In the genomic region with DNA sequence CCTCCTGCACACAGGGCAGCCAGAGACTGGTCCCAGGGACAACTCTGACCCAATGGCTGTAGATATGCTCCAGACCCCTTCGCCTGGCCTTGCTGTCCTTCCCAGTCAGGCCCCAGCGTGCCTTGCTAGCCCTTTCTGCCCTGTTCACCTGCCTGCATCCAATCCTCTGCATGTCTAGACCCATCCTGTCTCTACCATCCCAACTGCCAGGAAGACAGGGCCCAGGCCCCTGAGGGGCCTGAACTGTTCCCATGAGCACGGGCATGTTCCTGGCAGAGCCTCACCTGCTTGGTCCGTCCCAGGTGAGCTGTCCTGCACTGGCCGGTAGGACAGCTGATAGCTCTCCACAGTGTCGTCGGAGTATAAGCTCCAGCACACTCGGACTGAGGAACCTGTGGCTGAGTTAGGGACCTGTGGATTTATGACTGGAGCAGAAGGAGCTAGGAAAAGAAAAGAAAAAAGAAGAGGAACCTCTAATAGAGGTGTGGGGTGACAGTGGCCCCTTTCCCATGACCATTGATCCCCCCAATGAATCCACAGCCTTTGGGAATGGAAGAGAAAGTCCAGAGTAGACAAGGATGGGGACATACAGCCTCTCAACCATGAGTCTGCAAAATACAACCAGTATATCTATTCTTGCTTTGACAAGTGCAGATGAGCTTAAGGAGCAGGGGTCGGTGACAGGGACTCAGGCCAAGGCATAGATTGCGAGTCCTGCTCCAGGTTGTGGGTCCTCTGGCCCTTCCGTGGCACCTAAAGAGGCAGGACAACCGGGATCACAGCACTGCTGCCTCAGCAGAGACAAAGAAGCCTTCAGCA, we compare ENCODE assay signal across 2 cellular contexts.
TF ChIP-seq lines count a peak whose summit lies in the region.

No MANE protein-coding gene starts in this region.

TF ChIP-seq in HEK293, 187 proteins besides CTCF, POLR2A, EP300 and RAD21:
- TF ChIP-seq, protein P1, sequence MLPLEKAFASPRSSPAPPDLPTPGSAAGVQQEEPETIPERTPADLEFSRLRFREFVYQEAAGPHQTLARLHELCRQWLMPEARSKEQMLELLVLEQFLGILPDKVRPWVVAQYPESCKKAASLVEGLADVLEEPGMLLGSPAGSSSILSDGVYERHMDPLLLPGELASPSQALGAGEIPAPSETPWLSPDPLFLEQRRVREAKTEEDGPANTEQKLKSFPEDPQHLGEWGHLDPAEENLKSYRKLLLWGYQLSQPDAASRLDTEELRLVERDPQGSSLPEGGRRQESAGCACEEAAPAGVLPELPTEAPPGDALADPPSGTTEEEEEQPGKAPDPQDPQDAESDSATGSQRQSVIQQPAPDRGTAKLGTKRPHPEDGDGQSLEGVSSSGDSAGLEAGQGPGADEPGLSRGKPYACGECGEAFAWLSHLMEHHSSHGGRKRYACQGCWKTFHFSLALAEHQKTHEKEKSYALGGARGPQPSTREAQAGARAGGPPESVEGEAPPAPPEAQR (tag by site-specific recombination; IDR thresholded peaks at IDR 0.05), result no peak
- TF ChIP-seq RBAK (tag by site-specific recombination; IDR thresholded peaks at IDR 0.05), result no peak
- TF ChIP-seq TCF7L2 (IDR thresholded peaks at IDR 0.05; ENCODE audit: borderline replicate concordance, low read depth, low read length), result no peak
- TF ChIP-seq SP2 (tag by site-specific recombination; IDR thresholded peaks at IDR 0.05), result no peak
- TF ChIP-seq SCRT2 (tag by site-specific recombination; IDR thresholded peaks at IDR 0.05), result peak; percentile 66
- peak; percentile 72; the same call in 1 of the 2 replicates for TF ChIP-seq SCRT1 (tag by site-specific recombination; IDR thresholded peaks at IDR 0.05; ENCODE audit: borderline replicate concordance)
- no peak for TF ChIP-seq ZNF354C (tag by site-specific recombination; IDR thresholded peaks at IDR 0.05; ENCODE audit: borderline replicate concordance, low read depth)
- TF ChIP-seq ZNF747 (tag by site-specific recombination; IDR thresholded peaks at IDR 0.05), result no peak
TF ChIP-seq in HEK293: peak in this region for 2.

TF ChIP-seq in K562, 482 proteins besides CTCF, POLR2A, EP300 and RAD21 (continues in another document):
- TF ChIP-seq BHLHE40 (IDR thresholded peaks at IDR 0.05; ENCODE audit: low read length) (no peak), NFE2 (IDR thresholded peaks at IDR 0.05; ENCODE audit: low read depth) (peak; percentile 66), C11orf30 (IDR thresholded peaks at IDR 0.05; ENCODE audit: low read depth) (peak; percentile 67), SP2 (IDR thresholded peaks at IDR 0.05; ENCODE audit: extremely low read depth, low read depth, low read length, poor library complexity, severe bottlenecking) (no peak), MAFG (tag; conservative IDR thresholded peaks at IDR 0.05) (peak; percentile 66), JUNB (CRISPR knock-in tag; conservative IDR thresholded peaks at IDR 0.05) (no peak), MCM2 (IDR thresholded peaks at IDR 0.05; ENCODE audit: low read depth) (no peak), CBX8 (IDR thresholded peaks at IDR 0.05; ENCODE audit: borderline replicate concordance, extremely low read depth, low read depth, low read length, poor library complexity, severe bottlenecking) (no peak), WHSC1 (IDR thresholded peaks at IDR 0.05; ENCODE audit: low read length) (no peak), SNIP1 (IDR thresholded peaks at IDR 0.05; ENCODE audit: low read depth) (no peak), ZNF696 (CRISPR knock-in tag; conservative IDR thresholded peaks at IDR 0.05) (no peak), USF1 (CRISPR knock-in tag; IDR thresholded peaks at IDR 0.05) (no peak), ZNF263 (CRISPR knock-in tag; IDR thresholded peaks at IDR 0.05; ENCODE audit: borderline replicate concordance) (no peak), ZNF551 (CRISPR knock-in tag; IDR thresholded peaks at IDR 0.05) (no peak), HDAC3 (IDR thresholded peaks at IDR 0.05; ENCODE audit: borderline replicate concordance, partially characterized antibody) (no peak), PBX2 (CRISPR knock-in tag; IDR thresholded peaks at IDR 0.05; ENCODE audit: low read depth) (no peak), PBX2 (tag; conservative IDR thresholded peaks at IDR 0.05; ENCODE audit: low read depth) (0 out of 2 replicates have a peak, but pooled peaks have one; percentile 28), NR1H2 (CRISPR knock-in tag; IDR thresholded peaks at IDR 0.05) (no peak), ZNF717 (CRISPR knock-in tag; IDR thresholded peaks at IDR 0.05) (no peak)
- TF ChIP-seq, protein P2, sequence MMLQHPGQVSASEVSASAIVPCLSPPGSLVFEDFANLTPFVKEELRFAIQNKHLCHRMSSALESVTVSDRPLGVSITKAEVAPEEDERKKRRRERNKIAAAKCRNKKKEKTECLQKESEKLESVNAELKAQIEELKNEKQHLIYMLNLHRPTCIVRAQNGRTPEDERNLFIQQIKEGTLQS (IDR thresholded peaks at IDR 0.05), result no peak
- TF ChIP-seq, protein P2 (CRISPR knock-in tag; conservative IDR thresholded peaks at IDR 0.05), result no peak
- TF ChIP-seq, protein P3, sequence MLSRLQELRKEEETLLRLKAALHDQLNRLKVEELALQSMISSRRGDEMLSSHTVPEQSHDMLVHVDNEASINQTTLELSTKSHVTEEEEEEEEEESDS (CRISPR knock-in tag; IDR thresholded peaks at IDR 0.05), result no peak
- TF ChIP-seq, protein P4, sequence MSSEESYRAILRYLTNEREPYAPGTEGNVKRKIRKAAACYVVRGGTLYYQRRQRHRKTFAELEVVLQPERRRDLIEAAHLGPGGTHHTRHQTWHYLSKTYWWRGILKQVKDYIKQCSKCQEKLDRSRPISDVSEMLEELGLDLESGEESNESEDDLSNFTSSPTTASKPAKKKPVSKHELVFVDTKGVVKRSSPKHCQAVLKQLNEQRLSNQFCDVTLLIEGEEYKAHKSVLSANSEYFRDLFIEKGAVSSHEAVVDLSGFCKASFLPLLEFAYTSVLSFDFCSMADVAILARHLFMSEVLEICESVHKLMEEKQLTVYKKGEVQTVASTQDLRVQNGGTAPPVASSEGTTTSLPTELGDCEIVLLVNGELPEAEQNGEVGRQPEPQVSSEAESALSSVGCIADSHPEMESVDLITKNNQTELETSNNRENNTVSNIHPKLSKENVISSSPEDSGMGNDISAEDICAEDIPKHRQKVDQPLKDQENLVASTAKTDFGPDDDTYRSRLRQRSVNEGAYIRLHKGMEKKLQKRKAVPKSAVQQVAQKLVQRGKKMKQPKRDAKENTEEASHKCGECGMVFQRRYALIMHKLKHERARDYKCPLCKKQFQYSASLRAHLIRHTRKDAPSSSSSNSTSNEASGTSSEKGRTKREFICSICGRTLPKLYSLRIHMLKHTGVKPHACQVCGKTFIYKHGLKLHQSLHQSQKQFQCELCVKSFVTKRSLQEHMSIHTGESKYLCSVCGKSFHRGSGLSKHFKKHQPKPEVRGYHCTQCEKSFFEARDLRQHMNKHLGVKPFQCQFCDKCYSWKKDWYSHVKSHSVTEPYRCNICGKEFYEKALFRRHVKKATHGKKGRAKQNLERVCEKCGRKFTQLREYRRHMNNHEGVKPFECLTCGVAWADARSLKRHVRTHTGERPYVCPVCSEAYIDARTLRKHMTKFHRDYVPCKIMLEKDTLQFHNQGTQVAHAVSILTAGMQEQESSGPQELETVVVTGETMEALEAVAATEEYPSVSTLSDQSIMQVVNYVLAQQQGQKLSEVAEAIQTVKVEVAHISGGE (CRISPR knock-in tag; IDR thresholded peaks at IDR 0.05), result no peak
- TF ChIP-seq, protein P5, sequence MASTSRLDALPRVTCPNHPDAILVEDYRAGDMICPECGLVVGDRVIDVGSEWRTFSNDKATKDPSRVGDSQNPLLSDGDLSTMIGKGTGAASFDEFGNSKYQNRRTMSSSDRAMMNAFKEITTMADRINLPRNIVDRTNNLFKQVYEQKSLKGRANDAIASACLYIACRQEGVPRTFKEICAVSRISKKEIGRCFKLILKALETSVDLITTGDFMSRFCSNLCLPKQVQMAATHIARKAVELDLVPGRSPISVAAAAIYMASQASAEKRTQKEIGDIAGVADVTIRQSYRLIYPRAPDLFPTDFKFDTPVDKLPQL (IDR thresholded peaks at IDR 0.05; ENCODE audit: extremely low read depth, insufficient read length), result no peak
- TF ChIP-seq, protein P6, sequence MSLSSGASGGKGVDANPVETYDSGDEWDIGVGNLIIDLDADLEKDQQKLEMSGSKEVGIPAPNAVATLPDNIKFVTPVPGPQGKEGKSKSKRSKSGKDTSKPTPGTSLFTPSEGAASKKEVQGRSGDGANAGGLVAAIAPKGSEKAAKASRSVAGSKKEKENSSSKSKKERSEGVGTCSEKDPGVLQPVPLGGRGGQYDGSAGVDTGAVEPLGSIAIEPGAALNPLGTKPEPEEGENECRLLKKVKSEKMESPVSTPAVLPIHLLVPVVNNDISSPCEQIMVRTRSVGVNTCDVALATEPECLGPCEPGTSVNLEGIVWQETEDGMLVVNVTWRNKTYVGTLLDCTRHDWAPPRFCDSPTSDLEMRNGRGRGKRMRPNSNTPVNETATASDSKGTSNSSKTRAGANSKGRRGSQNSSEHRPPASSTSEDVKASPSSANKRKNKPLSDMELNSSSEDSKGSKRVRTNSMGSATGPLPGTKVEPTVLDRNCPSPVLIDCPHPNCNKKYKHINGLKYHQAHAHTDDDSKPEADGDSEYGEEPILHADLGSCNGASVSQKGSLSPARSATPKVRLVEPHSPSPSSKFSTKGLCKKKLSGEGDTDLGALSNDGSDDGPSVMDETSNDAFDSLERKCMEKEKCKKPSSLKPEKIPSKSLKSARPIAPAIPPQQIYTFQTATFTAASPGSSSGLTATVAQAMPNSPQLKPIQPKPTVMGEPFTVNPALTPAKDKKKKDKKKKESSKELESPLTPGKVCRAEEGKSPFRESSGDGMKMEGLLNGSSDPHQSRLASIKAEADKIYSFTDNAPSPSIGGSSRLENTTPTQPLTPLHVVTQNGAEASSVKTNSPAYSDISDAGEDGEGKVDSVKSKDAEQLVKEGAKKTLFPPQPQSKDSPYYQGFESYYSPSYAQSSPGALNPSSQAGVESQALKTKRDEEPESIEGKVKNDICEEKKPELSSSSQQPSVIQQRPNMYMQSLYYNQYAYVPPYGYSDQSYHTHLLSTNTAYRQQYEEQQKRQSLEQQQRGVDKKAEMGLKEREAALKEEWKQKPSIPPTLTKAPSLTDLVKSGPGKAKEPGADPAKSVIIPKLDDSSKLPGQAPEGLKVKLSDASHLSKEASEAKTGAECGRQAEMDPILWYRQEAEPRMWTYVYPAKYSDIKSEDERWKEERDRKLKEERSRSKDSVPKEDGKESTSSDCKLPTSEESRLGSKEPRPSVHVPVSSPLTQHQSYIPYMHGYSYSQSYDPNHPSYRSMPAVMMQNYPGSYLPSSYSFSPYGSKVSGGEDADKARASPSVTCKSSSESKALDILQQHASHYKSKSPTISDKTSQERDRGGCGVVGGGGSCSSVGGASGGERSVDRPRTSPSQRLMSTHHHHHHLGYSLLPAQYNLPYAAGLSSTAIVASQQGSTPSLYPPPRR (CRISPR knock-in tag; IDR thresholded peaks at IDR 0.05; ENCODE audit: borderline replicate concordance), result no peak
- TF ChIP-seq, protein P7, sequence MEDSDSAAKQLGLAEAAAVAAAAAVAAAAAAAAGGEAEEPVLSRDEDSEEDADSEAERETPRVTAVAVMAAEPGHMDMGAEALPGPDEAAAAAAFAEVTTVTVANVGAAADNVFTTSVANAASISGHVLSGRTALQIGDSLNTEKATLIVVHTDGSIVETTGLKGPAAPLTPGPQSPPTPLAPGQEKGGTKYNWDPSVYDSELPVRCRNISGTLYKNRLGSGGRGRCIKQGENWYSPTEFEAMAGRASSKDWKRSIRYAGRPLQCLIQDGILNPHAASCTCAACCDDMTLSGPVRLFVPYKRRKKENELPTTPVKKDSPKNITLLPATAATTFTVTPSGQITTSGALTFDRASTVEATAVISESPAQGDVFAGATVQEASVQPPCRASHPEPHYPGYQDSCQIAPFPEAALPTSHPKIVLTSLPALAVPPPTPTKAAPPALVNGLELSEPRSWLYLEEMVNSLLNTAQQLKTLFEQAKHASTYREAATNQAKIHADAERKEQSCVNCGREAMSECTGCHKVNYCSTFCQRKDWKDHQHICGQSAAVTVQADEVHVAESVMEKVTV (CRISPR knock-in tag; IDR thresholded peaks at IDR 0.05), result no peak
- TF ChIP-seq, protein P8, sequence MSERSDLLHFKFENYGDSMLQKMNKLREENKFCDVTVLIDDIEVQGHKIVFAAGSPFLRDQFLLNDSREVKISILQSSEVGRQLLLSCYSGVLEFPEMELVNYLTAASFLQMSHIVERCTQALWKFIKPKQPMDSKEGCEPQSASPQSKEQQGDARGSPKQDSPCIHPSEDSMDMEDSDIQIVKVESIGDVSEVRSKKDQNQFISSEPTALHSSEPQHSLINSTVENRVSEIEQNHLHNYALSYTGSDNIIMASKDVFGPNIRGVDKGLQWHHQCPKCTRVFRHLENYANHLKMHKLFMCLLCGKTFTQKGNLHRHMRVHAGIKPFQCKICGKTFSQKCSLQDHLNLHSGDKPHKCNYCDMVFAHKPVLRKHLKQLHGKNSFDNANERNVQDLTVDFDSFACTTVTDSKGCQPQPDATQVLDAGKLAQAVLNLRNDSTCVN (CRISPR knock-in tag; IDR thresholded peaks at IDR 0.05), result no peak
